Comparison of ENCODE assay signal across 41 cellular contexts in genomic region chrX:83495882-83496281, GRCh38. TPM values are rescaled to one million over a fixed set of nuclear protein-coding genes. Genes with fewer than 3 reads are reported as not detected.
"Had no signal": no experiment of that assay in that cellular context is flagged by ENCODE, and none has a peak within 500 bp of the region (broad histone marks: within the 10 kb centered on the region; RNA-seq: fewer than 3 reads in every experiment).

No MANE protein-coding gene starts in this region.

- ATAC-seq: activated CD8-positive, alpha-beta T cell treated with anti-CD3 and anti-CD28 coated beads for 36 hours; activated naive CD8-positive, alpha-beta T cell treated with anti-CD3 and anti-CD28 coated beads, Interleukin-2, amount 50 U/mL, for 24 hours; activated T-cell treated with anti-CD3 and anti-CD28 coated beads, Interleukin-2, amount 50 U/mL, for 4 hours; activated T-cell treated with anti-CD3 and anti-CD28 coated beads, Interleukin-2, amount 50 U/mL, for 72 hours; activated T-helper 17 cell treated with anti-CD3 and anti-CD28 coated beads, Interleukin-2, amount 50 U/mL, for 72 hours; body of pancreas had no signal

- H3K4me1 ChIP-seq: ascending aorta, body of pancreas had no signal

- H3K27me3 Mint-ChIP-seq: activated B cell treated with CpG ODN at 0.5 μM for 24 hours; activated CD4-positive, alpha-beta memory T cell treated with anti-CD3 and anti-CD28 coated beads for 36 hours; activated CD4-positive, alpha-beta T cell treated with anti-CD3 and anti-CD28 coated beads, Interleukin-2, amount 10 ng/mL, durations not matched to agents 24 days and 14 days; activated CD8-positive, alpha-beta T cell treated with anti-CD3 and anti-CD28 coated beads for 36 hours; activated naive CD4-positive, alpha-beta T cell treated with anti-CD3 and anti-CD28 coated beads, Interleukin-2, amount 50 U/mL, for 24 hours; activated naive CD8-positive, alpha-beta T cell; activated T-helper 17 cell treated with anti-CD3 and anti-CD28 coated beads, Interleukin-2, amount 50 U/mL, for 72 hours had no signal

- H3K4me3 ChIP-seq: ascending aorta, body of pancreas, cardiac muscle cell had no signal

- H3K27ac Mint-ChIP-seq: activated B cell treated with CpG ODN at 0.5 μM for 24 hours; activated CD4-positive, alpha-beta memory T cell treated with anti-CD3 and anti-CD28 coated beads for 36 hours; activated CD4-positive, alpha-beta T cell treated with anti-CD3 and anti-CD28 coated beads, Interleukin-2, amount 10 ng/mL, durations not matched to agents 24 days and 14 days; activated CD8-positive, alpha-beta T cell treated with anti-CD3 and anti-CD28 coated beads for 36 hours; activated naive CD4-positive, alpha-beta T cell treated with anti-CD3 and anti-CD28 coated beads for 36 hours; activated naive CD4-positive, alpha-beta T cell treated with anti-CD3 and anti-CD28 coated beads, Interleukin-2, amount 50 U/mL, for 24 hours; activated naive CD8-positive, alpha-beta T cell; activated naive CD8-positive, alpha-beta T cell treated with anti-CD3 and anti-CD28 coated beads, Interleukin-2, amount 10 ng/mL, durations not matched to agents 7 days and 5 days; activated naive CD8-positive, alpha-beta T cell treated with anti-CD3 and anti-CD28 coated beads, Interleukin-2, amount 50 U/mL, for 24 hours; activated T-cell treated with anti-CD3 and anti-CD28 coated beads, Interleukin-2, amount 50 U/mL, for 72 hours; activated T-helper 1 cell treated with anti-CD3 and anti-CD28 coated beads, Interleukin-12 subunit alpha, Interleukin-12 subunit beta, Interleukin-2, Interleukin-4 antibody, amounts not matched to agents 30 ng/mL and 10 ng/mL and 1 ng/mL, durations not matched to agents 14 hours and 24 hours and 36 hours; activated T-helper 17 cell treated with anti-CD3 and anti-CD28 coated beads, Interleukin-2, amount 50 U/mL, for 72 hours; T-helper 1 cell treated with Interleukin-12 subunit alpha and Interleukin-12 subunit beta and Interleukin-4 antibody, amounts not matched to agents 30 μg/mL and 1 μg/mL, for 36 hours; T-helper 2 cell treated with Interferon-gamma antibody and Interleukin-4, amounts not matched to agents 5 μg/mL and 100 μg/mL, for 36 hours had no signal

- H3K27me3 ChIP-seq: ascending aorta, body of pancreas had no signal

- H3K27ac ChIP-seq: ascending aorta, body of pancreas, cardiac muscle cell, VCaP had no signal

- H3K4me1 Mint-ChIP-seq: activated B cell treated with CpG ODN at 0.5 μM for 24 hours; activated CD4-positive, alpha-beta T cell treated with anti-CD3 and anti-CD28 coated beads, Interleukin-2, amount 10 ng/mL, durations not matched to agents 24 days and 14 days; activated naive CD4-positive, alpha-beta T cell treated with anti-CD3 and anti-CD28 coated beads, Interleukin-2, amount 50 U/mL, for 24 hours; activated naive CD8-positive, alpha-beta T cell treated with anti-CD3 and anti-CD28 coated beads, Interleukin-2, amount 10 ng/mL, durations not matched to agents 7 days and 5 days; activated naive CD8-positive, alpha-beta T cell treated with anti-CD3 and anti-CD28 coated beads, Interleukin-2, amount 50 U/mL, for 24 hours; activated T-helper 17 cell treated with anti-CD3 and anti-CD28 coated beads, Interleukin-2, amount 50 U/mL, for 72 hours had no signal

- H3K9me3 Mint-ChIP-seq: activated B cell treated with CpG ODN at 0.5 μM for 24 hours; activated CD4-positive, alpha-beta memory T cell treated with anti-CD3 and anti-CD28 coated beads for 36 hours; activated CD4-positive, alpha-beta T cell treated with anti-CD3 and anti-CD28 coated beads, Interleukin-2, amount 10 ng/mL, durations not matched to agents 24 days and 14 days; activated CD8-positive, alpha-beta T cell treated with anti-CD3 and anti-CD28 coated beads for 36 hours; activated naive CD4-positive, alpha-beta T cell treated with anti-CD3 and anti-CD28 coated beads for 36 hours; activated naive CD4-positive, alpha-beta T cell treated with anti-CD3 and anti-CD28 coated beads, Interleukin-2, amount 50 U/mL, for 24 hours; activated naive CD8-positive, alpha-beta T cell treated with anti-CD3 and anti-CD28 coated beads, Interleukin-2, amount 10 ng/mL, durations not matched to agents 7 days and 5 days; activated naive CD8-positive, alpha-beta T cell treated with anti-CD3 and anti-CD28 coated beads, Interleukin-2, amount 50 U/mL, for 24 hours; activated T-cell treated with anti-CD3 and anti-CD28 coated beads, Interleukin-2, amount 50 U/mL, for 4 hours; activated T-cell treated with anti-CD3 and anti-CD28 coated beads, Interleukin-2, amount 50 U/mL, for 72 hours; activated T-helper 1 cell treated with anti-CD3 and anti-CD28 coated beads, Interleukin-12 subunit alpha, Interleukin-12 subunit beta, Interleukin-2, Interleukin-4 antibody, amounts not matched to agents 30 ng/mL and 10 ng/mL and 1 ng/mL, durations not matched to agents 14 hours and 24 hours and 36 hours; activated T-helper 17 cell treated with anti-CD3 and anti-CD28 coated beads, Interleukin-2, amount 50 U/mL, for 72 hours; T-helper 1 cell treated with Interleukin-12 subunit alpha and Interleukin-12 subunit beta and Interleukin-4 antibody, amounts not matched to agents 30 μg/mL and 1 μg/mL, for 36 hours; T-helper 2 cell treated with Interferon-gamma antibody and Interleukin-4, amounts not matched to agents 5 μg/mL and 100 μg/mL, for 36 hours had no signal

- FAIRE-seq: bronchial epithelial cell, TTC549 had no signal

- H3K36me3 ChIP-seq: ascending aorta, cardiac muscle cell had no signal

- H3K36me3 Mint-ChIP-seq: activated CD4-positive, alpha-beta memory T cell treated with anti-CD3 and anti-CD28 coated beads for 36 hours; activated naive CD4-positive, alpha-beta T cell treated with anti-CD3 and anti-CD28 coated beads, Interleukin-2, amount 50 U/mL, for 24 hours; activated naive CD8-positive, alpha-beta T cell; activated naive CD8-positive, alpha-beta T cell treated with anti-CD3 and anti-CD28 coated beads, Interleukin-2, amount 10 ng/mL, durations not matched to agents 7 days and 5 days had no signal

- H3K4me3 Mint-ChIP-seq: activated B cell treated with CpG ODN at 0.5 μM for 24 hours; activated CD4-positive, alpha-beta memory T cell treated with anti-CD3 and anti-CD28 coated beads for 36 hours; activated CD4-positive, alpha-beta T cell treated with anti-CD3 and anti-CD28 coated beads, Interleukin-2, amount 10 ng/mL, durations not matched to agents 24 days and 14 days; activated CD8-positive, alpha-beta T cell treated with anti-CD3 and anti-CD28 coated beads for 36 hours; activated naive CD4-positive, alpha-beta T cell treated with anti-CD3 and anti-CD28 coated beads for 36 hours; activated naive CD4-positive, alpha-beta T cell treated with anti-CD3 and anti-CD28 coated beads, Interleukin-2, amount 50 U/mL, for 24 hours; activated naive CD8-positive, alpha-beta T cell; activated naive CD8-positive, alpha-beta T cell treated with anti-CD3 and anti-CD28 coated beads, Interleukin-2, amount 10 ng/mL, durations not matched to agents 7 days and 5 days; activated naive CD8-positive, alpha-beta T cell treated with anti-CD3 and anti-CD28 coated beads, Interleukin-2, amount 50 U/mL, for 24 hours; activated T-cell treated with anti-CD3 and anti-CD28 coated beads, Interleukin-2, amount 50 U/mL, for 4 hours; activated T-cell treated with anti-CD3 and anti-CD28 coated beads, Interleukin-2, amount 50 U/mL, for 72 hours; activated T-helper 1 cell treated with anti-CD3 and anti-CD28 coated beads, Interleukin-12 subunit alpha, Interleukin-12 subunit beta, Interleukin-2, Interleukin-4 antibody, amounts not matched to agents 30 ng/mL and 10 ng/mL and 1 ng/mL, durations not matched to agents 14 hours and 24 hours and 36 hours; activated T-helper 17 cell treated with anti-CD3 and anti-CD28 coated beads, Interleukin-2, amount 50 U/mL, for 72 hours; T-helper 1 cell treated with Interleukin-12 subunit alpha and Interleukin-12 subunit beta and Interleukin-4 antibody, amounts not matched to agents 30 μg/mL and 1 μg/mL, for 36 hours; T-helper 2 cell treated with Interferon-gamma antibody and Interleukin-4, amounts not matched to agents 5 μg/mL and 100 μg/mL, for 36 hours had no signal

- H3K9me3 ChIP-seq: ascending aorta, body of pancreas had no signal

- DNase-seq: activated B cell treated with CpG ODN at 0.5 μM for 24 hours; activated CD4-positive, alpha-beta memory T cell treated with anti-CD3 and anti-CD28 coated beads for 36 hours; activated CD4-positive, alpha-beta T cell treated with anti-CD3 and anti-CD28 coated beads for 4 hours; activated CD4-positive, alpha-beta T cell treated with anti-CD3 and anti-CD28 coated beads, Interleukin-2, amount 10 ng/mL, durations not matched to agents 24 days and 14 days; activated CD4-positive, alpha-beta T cell treated with anti-CD3 and anti-CD28 coated beads, Interleukin-2, amount 50 U/mL, for 1 hour; activated CD4-positive, alpha-beta T cell treated with anti-CD3 and anti-CD28 coated beads, Interleukin-2, amount 50 U/mL, for 4 hours; activated CD4-positive, CD25-positive, alpha-beta regulatory T cell treated with anti-CD3 and anti-CD28 coated beads, Interleukin-2, amount 50 U/mL, for 72 hours; activated CD8-positive, alpha-beta memory T cell treated with anti-CD3 and anti-CD28 coated beads, Interleukin-2, amount 50 U/mL, for 4 hours; activated CD8-positive, alpha-beta T cell treated with anti-CD3 and anti-CD28 coated beads for 36 hours; activated effector memory CD4-positive, alpha-beta T cell treated with anti-CD3 and anti-CD28 coated beads, Interleukin-2, amount 50 U/mL, for 16 hours; activated gamma-delta T cell treated with Interleukin-2 at 50 U/mL for 16 hours; activated naive CD4-positive, alpha-beta T cell; activated naive CD4-positive, alpha-beta T cell treated with anti-CD3 and anti-CD28 coated beads for 36 hours; activated naive CD8-positive, alpha-beta T cell treated with anti-CD3 and anti-CD28 coated beads, Interleukin-2, amount 10 ng/mL, durations not matched to agents 7 days and 5 days; activated naive CD8-positive, alpha-beta T cell treated with anti-CD3 and anti-CD28 coated beads, Interleukin-2, amount 50 U/mL, for 24 hours; activated T-cell treated with anti-CD3 and anti-CD28 coated beads for 4 hours; activated T-cell treated with anti-CD3 and anti-CD28 coated beads, Interleukin-2, amount 50 U/mL, for 1 hour; activated T-cell treated with anti-CD3 and anti-CD28 coated beads, Interleukin-2, amount 50 U/mL, for 4 hours; activated T-cell treated with anti-CD3 and anti-CD28 coated beads, Interleukin-2, amount 50 U/mL, for 72 hours; amygdala; anterior cingulate cortex; body of pancreas; central memory CD4-positive, alpha-beta T cell; SW 1271; T-helper 1 cell; T-helper 2 cell; T-helper 9 cell had no signal

RNA-seq across cellular contexts. Expression of gene POU3F4, which starts 12.2 kb away (rescaled TPM):
- total RNA-seq: activated B cell treated with CpG ODN at 0.5 μM for 24 hours; activated CD4-positive, alpha-beta memory T cell treated with anti-CD3 and anti-CD28 coated beads for 36 hours; activated CD4-positive, alpha-beta T cell treated with anti-CD3 and anti-CD28 coated beads, Interleukin-2, amount 10 ng/mL, durations not matched to agents 24 days and 14 days; activated CD8-positive, alpha-beta memory T cell treated with anti-CD3 and anti-CD28 coated beads for 36 hours; activated CD8-positive, alpha-beta T cell treated with anti-CD3 and anti-CD28 coated beads for 36 hours; activated naive CD4-positive, alpha-beta T cell treated with anti-CD3 and anti-CD28 coated beads for 36 hours; activated naive CD8-positive, alpha-beta T cell treated with anti-CD3 and anti-CD28 coated beads, Interleukin-2, amount 10 ng/mL, durations not matched to agents 7 days and 5 days; activated T-cell treated with anti-CD3 and anti-CD28 coated beads, Interleukin-2, amount 50 U/mL, for 4 hours; activated T-cell treated with anti-CD3 and anti-CD28 coated beads, Interleukin-2, amount 50 U/mL, for 72 hours; activated T-helper 1 cell treated with anti-CD3 and anti-CD28 coated beads, Interleukin-12 subunit alpha, Interleukin-12 subunit beta, Interleukin-2, Interleukin-4 antibody, amounts not matched to agents 30 ng/mL and 10 ng/mL and 1 ng/mL, durations not matched to agents 14 hours and 24 hours and 36 hours; activated T-helper 17 cell treated with anti-CD3 and anti-CD28 coated beads, Interleukin-2, amount 50 U/mL, for 72 hours; ascending aorta; body of pancreas; bronchial epithelial cell; chondrocyte had no signal
- polyA plus RNA-seq: adipose tissue, cardiac muscle cell had no signal
